1 cellular context compared by ENCODE assay signal in the genomic region with DNA sequence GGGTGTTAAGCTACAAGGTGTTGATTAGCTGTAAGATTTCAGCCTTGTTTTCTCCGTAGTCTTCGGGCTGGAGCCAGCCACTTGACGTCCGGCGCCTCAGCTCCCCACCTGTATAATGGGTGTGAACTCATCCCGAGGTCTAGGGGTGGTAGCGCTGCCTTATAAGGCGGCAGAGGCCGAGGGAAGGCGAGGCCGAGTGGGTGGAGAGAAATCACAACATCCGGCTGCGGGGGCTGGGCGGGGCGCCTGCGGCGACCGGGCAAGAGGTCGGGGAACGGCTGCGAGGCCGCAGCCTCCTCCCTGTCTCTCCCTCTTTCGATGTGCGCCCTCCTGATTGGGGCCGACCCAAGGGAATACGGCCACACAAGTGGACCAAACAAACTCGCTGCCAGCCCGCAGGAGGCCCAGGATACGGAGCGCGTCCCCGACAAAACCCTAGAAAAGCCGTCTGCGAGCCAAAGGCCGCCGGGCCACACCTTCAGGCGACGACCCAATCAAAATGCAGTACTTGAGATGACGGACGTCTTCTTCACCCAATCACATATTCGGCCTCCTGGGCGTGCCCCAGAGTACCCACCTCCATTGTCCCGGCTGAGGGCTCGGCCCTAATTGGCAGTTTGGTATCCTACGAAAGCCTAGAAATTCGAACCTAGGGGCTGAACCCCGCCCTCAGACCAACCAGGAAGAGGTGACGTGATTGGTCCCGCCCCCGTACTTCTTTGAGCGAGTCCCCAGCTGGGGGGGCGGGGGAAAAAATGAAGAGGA.
A peak's percentile ranks its signal among the peaks of the same experiment; 100 is the strongest.
TF ChIP-seq lines count a peak whose summit lies in the region.

No MANE protein-coding gene starts in this region.

TF ChIP-seq in IMR-90, 13 proteins besides CTCF, POLR2A, EP300 and RAD21:
- TF ChIP-seq RFX5 (IDR thresholded peaks at IDR 0.05; ENCODE audit: low read depth, low read length) (no peak), RCOR1 (IDR thresholded peaks at IDR 0.05; ENCODE audit: insufficient replicate concordance, low read length) (peak; percentile 81), FOS (IDR thresholded peaks at IDR 0.05; ENCODE audit: low read depth, low read length) (peak; percentile 38; the same call in 1 of the 2 replicates), MAZ (IDR thresholded peaks at IDR 0.05; ENCODE audit: borderline replicate concordance, low read depth, low read length) (peak; percentile 64; the same call in 1 of the 2 replicates), BHLHE40 (IDR thresholded peaks at IDR 0.05; ENCODE audit: low read depth, low read length) (peak; percentile 19; the same call in 1 of the 2 replicates), CHD1 (IDR thresholded peaks at IDR 0.05; ENCODE audit: low read depth, low read length) (no peak)
- TF ChIP-seq, protein P1, sequence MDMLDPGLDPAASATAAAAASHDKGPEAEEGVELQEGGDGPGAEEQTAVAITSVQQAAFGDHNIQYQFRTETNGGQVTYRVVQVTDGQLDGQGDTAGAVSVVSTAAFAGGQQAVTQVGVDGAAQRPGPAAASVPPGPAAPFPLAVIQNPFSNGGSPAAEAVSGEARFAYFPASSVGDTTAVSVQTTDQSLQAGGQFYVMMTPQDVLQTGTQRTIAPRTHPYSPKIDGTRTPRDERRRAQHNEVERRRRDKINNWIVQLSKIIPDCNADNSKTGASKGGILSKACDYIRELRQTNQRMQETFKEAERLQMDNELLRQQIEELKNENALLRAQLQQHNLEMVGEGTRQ (IDR thresholded peaks at IDR 0.05; ENCODE audit: low read depth, low read length): peak; percentile 12; the same call in 1 of the 2 replicates
- TF ChIP-seq, protein P2, sequence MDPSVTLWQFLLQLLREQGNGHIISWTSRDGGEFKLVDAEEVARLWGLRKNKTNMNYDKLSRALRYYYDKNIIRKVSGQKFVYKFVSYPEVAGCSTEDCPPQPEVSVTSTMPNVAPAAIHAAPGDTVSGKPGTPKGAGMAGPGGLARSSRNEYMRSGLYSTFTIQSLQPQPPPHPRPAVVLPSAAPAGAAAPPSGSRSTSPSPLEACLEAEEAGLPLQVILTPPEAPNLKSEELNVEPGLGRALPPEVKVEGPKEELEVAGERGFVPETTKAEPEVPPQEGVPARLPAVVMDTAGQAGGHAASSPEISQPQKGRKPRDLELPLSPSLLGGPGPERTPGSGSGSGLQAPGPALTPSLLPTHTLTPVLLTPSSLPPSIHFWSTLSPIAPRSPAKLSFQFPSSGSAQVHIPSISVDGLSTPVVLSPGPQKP (IDR thresholded peaks at IDR 0.05; ENCODE audit: borderline replicate concordance, low read depth, low read length): no peak
